8 cellular contexts compared by ENCODE assay signal in genomic region chr6:75207211-75207984, GRCh38. TPM values are rescaled to one million over a fixed set of nuclear protein-coding genes. Genes with fewer than 3 reads are reported as not detected.
DNase-seq lines count a peak whose midpoint lies in the region; ATAC-seq lines count a peak whose summit lies in the region.

No MANE protein-coding gene starts in this region.

- H3K27me3 Mint-ChIP-seq in T-helper 2 cell treated with Interferon-gamma antibody and Interleukin-4, amounts not matched to agents 5 μg/mL and 100 μg/mL, for 36 hours (ENCODE audit: low read depth): peaks cover 82% of the 10 kb centered on the region
- peaks cover 87% of the 10 kb centered on the region for H3K27me3 Mint-ChIP-seq in activated naive CD8-positive, alpha-beta T cell treated with anti-CD3 and anti-CD28 coated beads for 36 hours

- peaks cover 43% of the 10 kb centered on the region for H3K4me1 Mint-ChIP-seq in T-helper 2 cell treated with Interferon-gamma antibody and Interleukin-4, amounts not matched to agents 5 μg/mL and 100 μg/mL, for 36 hours (ENCODE audit: low read depth)
- H3K4me1 Mint-ChIP-seq in activated naive CD8-positive, alpha-beta T cell treated with anti-CD3 and anti-CD28 coated beads for 36 hours: peaks cover 49% of the 10 kb centered on the region
- peaks cover 57% of the 10 kb centered on the region for H3K4me1 Mint-ChIP-seq in stimulated activated effector memory CD8-positive, alpha-beta T cell treated with anti-CD3 and anti-CD28 coated beads, Interleukin-12 subunit alpha, Interleukin-12 subunit beta, amount 100 ng/mL, for 72 hours

- no peaks in the 10 kb centered on the region for H3K36me3 ChIP-seq in iPS DF 6.9 (ENCODE audit: control insufficient read depth, insufficient read depth, low read length)

- H3K36me3 Mint-ChIP-seq in T-helper 2 cell treated with Interferon-gamma antibody and Interleukin-4, amounts not matched to agents 5 μg/mL and 100 μg/mL, for 36 hours (ENCODE audit: low read depth): no peaks in the 10 kb centered on the region
- no peaks in the 10 kb centered on the region for H3K36me3 Mint-ChIP-seq in activated naive CD8-positive, alpha-beta T cell treated with anti-CD3 and anti-CD28 coated beads for 36 hours
- H3K36me3 Mint-ChIP-seq in stimulated activated effector memory CD8-positive, alpha-beta T cell treated with anti-CD3 and anti-CD28 coated beads, Interleukin-12 subunit alpha, Interleukin-12 subunit beta, amount 100 ng/mL, for 72 hours: no peaks in the 10 kb centered on the region

- no peaks in the 10 kb centered on the region for H3K9me3 Mint-ChIP-seq in T-helper 2 cell treated with Interferon-gamma antibody and Interleukin-4, amounts not matched to agents 5 μg/mL and 100 μg/mL, for 36 hours
- H3K9me3 Mint-ChIP-seq in activated naive CD8-positive, alpha-beta T cell treated with anti-CD3 and anti-CD28 coated beads for 36 hours: no peaks in the 10 kb centered on the region
- H3K9me3 Mint-ChIP-seq in stimulated activated effector memory CD8-positive, alpha-beta T cell treated with anti-CD3 and anti-CD28 coated beads, Interleukin-12 subunit alpha, Interleukin-12 subunit beta, amount 100 ng/mL, for 72 hours: no peaks in the 10 kb centered on the region

- H3K9me3 ChIP-seq in iPS DF 6.9 (ENCODE audit: control insufficient read depth, insufficient read depth, low read length): no peaks in the 10 kb centered on the region

- H3K4me3 Mint-ChIP-seq in T-helper 2 cell treated with Interferon-gamma antibody and Interleukin-4, amounts not matched to agents 5 μg/mL and 100 μg/mL, for 36 hours: peak overlapping the region; percentile 70
- peak overlapping the region; percentile 58 for H3K4me3 Mint-ChIP-seq in activated naive CD8-positive, alpha-beta T cell treated with anti-CD3 and anti-CD28 coated beads for 36 hours
- peak overlapping the region; percentile 62 for H3K4me3 Mint-ChIP-seq in stimulated activated effector memory CD8-positive, alpha-beta T cell treated with anti-CD3 and anti-CD28 coated beads, Interleukin-12 subunit alpha, Interleukin-12 subunit beta, amount 100 ng/mL, for 72 hours

- no peak overlapping the region for H3K27ac Mint-ChIP-seq in T-helper 2 cell treated with Interferon-gamma antibody and Interleukin-4, amounts not matched to agents 5 μg/mL and 100 μg/mL, for 36 hours
- no peak overlapping the region for H3K27ac Mint-ChIP-seq in activated naive CD8-positive, alpha-beta T cell treated with anti-CD3 and anti-CD28 coated beads for 36 hours
- H3K27ac Mint-ChIP-seq in stimulated activated effector memory CD8-positive, alpha-beta T cell treated with anti-CD3 and anti-CD28 coated beads, Interleukin-12 subunit alpha, Interleukin-12 subunit beta, amount 100 ng/mL, for 72 hours: no peak overlapping the region

- WGBS in iPS DF 6.9 (ENCODE audit: insufficient coverage, insufficient read length): no CpG with 5 or more reads among the region's 33 CpGs

- no peak overlapping the region for H3K27ac ChIP-seq in iPS DF 6.9 (ENCODE audit: low read length)

- 0 out of 2 replicates have a peak, but pooled peaks cover 4% of the 10 kb centered on the region for H3K4me1 ChIP-seq in iPS DF 6.9 (ENCODE audit: control insufficient read depth, insufficient read depth, low read length)

- H3K4me3 ChIP-seq in iPS DF 6.9 (ENCODE audit: low read length): peak overlapping the region; percentile 68; the same call in 1 of the 2 replicates

- DNase-seq in T-helper 2 cell treated with Interferon-gamma antibody and Interleukin-4, amounts not matched to agents 5 μg/mL and 100 μg/mL, for 36 hours (ENCODE audit: low spot score): no peak
- DNase-seq in T-helper 2 cell (no peak), iPS DF 6.9 (ENCODE audit: low read depth, low spot score) (no peak), SIG-M5 treated with dmso at 0.1 percent for 504 hours (lab: John Stamatoyannopoulos, UW; ENCODE audit: unreplicated experiment) (no peak), RKO (ENCODE audit: low spot score) (no peak)
- DNase-seq in activated naive CD8-positive, alpha-beta T cell treated with anti-CD3 and anti-CD28 coated beads for 36 hours: no peak
- peak in 1 of 2 donors; percentile 54 for DNase-seq in stimulated activated effector memory CD8-positive, alpha-beta T cell treated with anti-CD3 and anti-CD28 coated beads, Interleukin-12 subunit alpha, Interleukin-12 subunit beta, amount 100 ng/mL, for 72 hours (ENCODE audit: low spot score in 2 of 2)

- ATAC-seq in stimulated activated effector memory CD8-positive, alpha-beta T cell treated with anti-CD3 and anti-CD28 coated beads, Interleukin-12 subunit alpha, Interleukin-12 subunit beta, amount 100 ng/mL, for 72 hours: peak; percentile 22
- ATAC-seq in HG03571 (IDR thresholded peaks at IDR 0.05; ENCODE audit: unreplicated experiment): no peak

- H3K27me3 ChIP-seq in iPS DF 6.9 (ENCODE audit: control insufficient read depth, insufficient read depth, low read length): peaks cover 52% of the 10 kb centered on the region

RNA-seq across cellular contexts. Expression of gene COL12A1, which starts 1.5 kb away (rescaled TPM):
- total RNA-seq in activated naive CD8-positive, alpha-beta T cell treated with anti-CD3 and anti-CD28 coated beads for 36 hours: under 1 TPM in 1 of 2 experiments, not detected in 1; 0.16 TPM

RNA-seq across cellular contexts. Expression of gene COX7A2, which starts 36.2 kb away (rescaled TPM):
- 100 to 1,000 TPM; 489 to 495 TPM for total RNA-seq in activated naive CD8-positive, alpha-beta T cell treated with anti-CD3 and anti-CD28 coated beads for 36 hours
